Comparison of ENCODE assay signal across 12 cellular contexts in the genomic region with DNA sequence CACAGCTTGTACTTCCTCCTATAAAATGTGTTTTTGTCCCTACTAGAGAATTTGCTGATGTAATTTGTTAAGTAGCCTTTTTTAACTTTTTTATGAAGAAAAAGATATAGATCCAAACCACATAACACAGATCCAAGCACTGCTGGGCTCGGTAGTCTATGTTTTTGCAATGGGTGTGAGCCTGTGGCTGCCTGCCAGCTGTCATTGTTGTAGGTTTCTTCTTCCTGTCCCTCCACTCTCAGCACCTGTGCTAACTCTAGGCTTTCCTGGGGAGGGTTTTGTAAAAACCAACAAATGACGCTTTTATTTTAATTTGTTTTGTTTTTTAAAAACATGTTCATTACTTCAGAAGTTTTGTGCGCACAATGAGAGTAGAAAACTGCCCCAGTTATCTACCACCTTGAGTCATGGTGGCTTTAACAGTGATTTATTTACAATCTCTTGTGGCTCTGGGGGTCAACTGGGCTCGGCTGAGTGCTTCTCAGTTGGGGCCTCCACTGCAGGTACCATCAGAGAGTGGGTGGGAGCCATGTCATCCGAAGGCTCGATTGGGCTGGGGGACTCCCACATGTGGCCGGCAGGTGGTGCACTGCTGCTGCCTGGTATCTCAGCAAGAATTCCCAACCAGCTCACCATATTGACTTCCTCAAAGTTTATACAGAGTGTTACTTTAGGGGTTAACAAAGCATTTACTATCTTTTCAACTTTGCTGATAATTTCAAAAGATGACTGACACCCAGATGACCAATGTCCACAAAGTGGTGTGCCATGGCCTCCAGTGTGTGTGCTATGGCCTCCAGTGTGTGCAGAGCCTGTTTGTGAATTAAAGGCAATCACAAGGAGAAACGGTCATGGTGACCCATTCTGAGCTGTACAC. TPM values are rescaled to one million over a fixed set of nuclear protein-coding genes. Genes with fewer than 3 reads are reported as not detected.
DNase-seq lines count a peak whose midpoint lies in the region; ATAC-seq and TF ChIP-seq lines count a peak whose summit lies in the region.
"Had no signal": no experiment of that assay in that cellular context is flagged by ENCODE, and none has a peak within 500 bp of the region (broad histone marks: within the 10 kb centered on the region; RNA-seq: fewer than 3 reads in every experiment).

No MANE protein-coding gene starts in this region.

- H3K4me1 ChIP-seq in DOHH2 (ENCODE audit: control insufficient read depth, low read length) (peaks cover 77% of the 10 kb centered on the region), hepatocyte (ENCODE audit: insufficient read depth) (peaks cover 22% of the 10 kb centered on the region)
- H3K4me1 ChIP-seq: foreskin keratinocyte had no signal

- H3K27me3 ChIP-seq in DOHH2 (ENCODE audit: control insufficient read depth, low read length): peaks cover 40% of the 10 kb centered on the region
- H3K27me3 ChIP-seq in hepatocyte: no peaks in the 10 kb centered on the region

- peak; percentile 76 for TF ChIP-seq CTCF in DOHH2 (IDR thresholded peaks at IDR 0.05; ENCODE audit: low read depth, low read length, poor library complexity, severe bottlenecking)
- TF ChIP-seq CTCF in hepatocyte (IDR thresholded peaks at IDR 0.05; ENCODE audit: poor library complexity): no peak

- peak; percentile 21 for TF ChIP-seq POLR2A in GM18526 (IDR thresholded peaks at IDR 0.05; ENCODE audit: extremely low read depth, insufficient read length)

- DNase-seq in T follicular helper cell (ENCODE audit: low read depth) (peak; percentile 66), hepatocyte (ENCODE audit: low spot score) (no peak), NCI-H1417 (lab: John Stamatoyannopoulos, UW) (no peak), DMS 273 treated with DMSO at 0.1 percent for 48 hours (lab: John Stamatoyannopoulos, UW) (no peak)
- DNase-seq: foreskin keratinocyte, GOT3, mammary epithelial cell, NCI-H1417 treated with DMSO at 0.1 percent for 48 hours had no signal

- no peak overlapping the region for H2AFZ ChIP-seq in hepatocyte

- no peaks in the 10 kb centered on the region for H3K36me3 ChIP-seq in DOHH2 (ENCODE audit: control insufficient read depth, low read length)
- H3K36me3 ChIP-seq in hepatocyte (replicated peaks; ENCODE audit: insufficient read depth, low read depth): no peaks in the 10 kb centered on the region

- no peak for ATAC-seq in HG02798 (IDR thresholded peaks at IDR 0.05; ENCODE audit: poor library complexity, unreplicated experiment)
- ATAC-seq: foreskin keratinocyte had no signal

- H3K4me3 ChIP-seq in DOHH2 (ENCODE audit: low read length) (peak overlapping the region; percentile 51), hepatocyte (no peak overlapping the region)

- H3K4me2 ChIP-seq in DOHH2 (ENCODE audit: low read length) (peak overlapping the region; percentile 69), hepatocyte (no peak overlapping the region)

- H3K9me3 ChIP-seq in DOHH2 (ENCODE audit: control insufficient read depth, insufficient read depth, low read length): no peaks in the 10 kb centered on the region
- H3K9me3 ChIP-seq in hepatocyte (ENCODE audit: low read depth): no peaks in the 10 kb centered on the region

- H3K79me2 ChIP-seq in DOHH2 (ENCODE audit: control insufficient read depth, low read length) (no peaks in the 10 kb centered on the region), hepatocyte (no peaks in the 10 kb centered on the region)

- H3K9me2 ChIP-seq in DOHH2 (replicated peaks; ENCODE audit: control insufficient read depth, low read length): no peaks in the 10 kb centered on the region
- H3K9me2 ChIP-seq in hepatocyte (replicated peaks; ENCODE audit: insufficient read depth): no peaks in the 10 kb centered on the region

- H4K20me1 ChIP-seq in DOHH2 (ENCODE audit: control insufficient read depth, insufficient read depth, low read depth, low read length): peaks cover 17% of the 10 kb centered on the region; the same call in 1 of the 2 replicates
- H4K20me1 ChIP-seq in hepatocyte (ENCODE audit: insufficient read depth, poor library complexity, severe bottlenecking): no peaks in the 10 kb centered on the region

- 88% methylated on average over 8 of the region's 8 CpGs for WGBS in hepatocyte (ENCODE audit: low lambda C conversion rate, missing lambda C conversion rate)

- H3K27ac ChIP-seq in DOHH2 (ENCODE audit: low read depth, low read length) (peak overlapping the region; percentile 1; the same call in 1 of the 2 replicates), hepatocyte (peak overlapping the region; percentile 12)
- H3K27ac ChIP-seq: foreskin keratinocyte had no signal

- H3F3A ChIP-seq in DOHH2 (ENCODE audit: control insufficient read depth, insufficient read depth): peaks cover 31% of the 10 kb centered on the region

RNA-seq across cellular contexts. Expression of a gene that starts 3.0 kb away (rescaled TPM):
- 2.0 and 2.6 TPM in 2 replicates for total RNA-seq in hepatocyte
- polyA plus RNA-seq in hepatocyte: 0.70 and 1.7 TPM in 2 replicates
- total RNA-seq: foreskin keratinocyte, mammary epithelial cell, RPMI7951 had no signal
- polyA plus RNA-seq: foreskin keratinocyte, mammary epithelial cell had no signal

RNA-seq across cellular contexts. Expression of a gene that starts 37.9 kb away (rescaled TPM):
- not detected in 2 replicates for total RNA-seq in hepatocyte
- not detected in 2 replicates for polyA plus RNA-seq in hepatocyte
- total RNA-seq: foreskin keratinocyte, mammary epithelial cell, RPMI7951 had no signal
- polyA plus RNA-seq: foreskin keratinocyte, mammary epithelial cell had no signal
